In genomic region chr2:26721267-26722032, GRCh38 we compare ENCODE assay signal across 1 cellular context.
TF ChIP-seq lines count a peak whose summit lies in the region.

No MANE protein-coding gene starts in this region.

TF ChIP-seq in HepG2, 621 proteins besides CTCF, POLR2A, EP300 and RAD21 (continued from another document):
- no peak for TF ChIP-seq ZSCAN25 (CRISPR knock-in tag; IDR thresholded peaks at IDR 0.05)
- TF ChIP-seq FOXO1 (CRISPR knock-in tag; IDR thresholded peaks at IDR 0.05), result peak; percentile 51; the same call in 1 of the 2 replicates
- no peak for TF ChIP-seq PRPF4 (IDR thresholded peaks at IDR 0.05; ENCODE audit: low read depth, low read length, poor library complexity, severe bottlenecking)
- no peak for TF ChIP-seq TOE1 (CRISPR knock-in tag; IDR thresholded peaks at IDR 0.05)
- no peak for TF ChIP-seq ZNF251 (CRISPR knock-in tag; IDR thresholded peaks at IDR 0.05)
- TF ChIP-seq ZBTB34 (CRISPR knock-in tag; IDR thresholded peaks at IDR 0.05), result peak; percentile 83
- no peak for TF ChIP-seq TAF1 (CRISPR knock-in tag; IDR thresholded peaks at IDR 0.05)
- 0 out of 2 replicates have a peak, but pooled peaks have one; percentile 36 for TF ChIP-seq THAP11 (CRISPR knock-in tag; IDR thresholded peaks at IDR 0.05)
- peak; percentile 79 for TF ChIP-seq ZNF503 (CRISPR knock-in tag; IDR thresholded peaks at IDR 0.05)
- no peak for TF ChIP-seq ZNF441 (CRISPR knock-in tag; IDR thresholded peaks at IDR 0.05; ENCODE audit: borderline replicate concordance)
- peak; percentile 53 for TF ChIP-seq SIX4 (CRISPR knock-in tag; IDR thresholded peaks at IDR 0.05)
- TF ChIP-seq ATF5 (CRISPR knock-in tag; IDR thresholded peaks at IDR 0.05; ENCODE audit: low read depth), result no peak
- TF ChIP-seq NFKB2 (CRISPR knock-in tag; IDR thresholded peaks at IDR 0.05; ENCODE audit: borderline replicate concordance), result no peak
- no peak for TF ChIP-seq ZNF205 (CRISPR knock-in tag; IDR thresholded peaks at IDR 0.05)
- no peak for TF ChIP-seq ZNF354B (CRISPR knock-in tag; IDR thresholded peaks at IDR 0.05)
- no peak for TF ChIP-seq GPBP1L1 (CRISPR knock-in tag; IDR thresholded peaks at IDR 0.05)
- TF ChIP-seq TP53 (CRISPR knock-in tag; conservative IDR thresholded peaks at IDR 0.05), result no peak
- TF ChIP-seq SMC3 (IDR thresholded peaks at IDR 0.05; ENCODE audit: low read length), result no peak
- TF ChIP-seq ZNF549 (CRISPR knock-in tag; IDR thresholded peaks at IDR 0.05), result no peak
- no peak for TF ChIP-seq HOXA5 (CRISPR knock-in tag; IDR thresholded peaks at IDR 0.05)
- no peak for TF ChIP-seq ZNF775 (CRISPR knock-in tag; IDR thresholded peaks at IDR 0.05; ENCODE audit: borderline replicate concordance)
TF ChIP-seq in HepG2: peak in this region for 119.
